Comparison of ENCODE assay signal across 20 cellular contexts in genomic region chr4:113406723-113407016, GRCh38.
A peak's percentile ranks its signal among the peaks of the same experiment; 100 is the strongest.
DNase-seq lines count a peak whose midpoint lies in the region; ATAC-seq, FAIRE-seq and TF ChIP-seq lines count a peak whose summit lies in the region.
"Had no signal": no experiment of that assay in that cellular context is flagged by ENCODE, and none has a peak within 500 bp of the region (broad histone marks: within the 10 kb centered on the region; RNA-seq: fewer than 3 reads in every experiment).

No MANE protein-coding gene starts in this region.

- ATAC-seq in right lobe of liver = peak; percentile 57 to 72 (median 68)
- ATAC-seq in HG03378 (IDR thresholded peaks at IDR 0.05; ENCODE audit: unreplicated experiment) = no peak
- no peak for ATAC-seq in omental fat pad (ENCODE audit: low FRiP score)
- ATAC-seq: activated naive CD4-positive, alpha-beta T cell treated with anti-CD3 and anti-CD28 coated beads, Interleukin-2, amount 50 U/mL, for 72 hours; SK-N-SH treated with all-trans-retinoic acid at 6 μM for 48 hours had no signal

- TF ChIP-seq CTCF in LNCaP clone FGC (IDR thresholded peaks at IDR 0.05; ENCODE audit: control insufficient read depth, extremely low read depth, insufficient read depth) (no peak), VCaP (conservative IDR thresholded peaks at IDR 0.05) (no peak), right lobe of liver (IDR thresholded peaks at IDR 0.05) (no peak), omental fat pad (IDR thresholded peaks at IDR 0.05) (no peak), stomach (IDR thresholded peaks at IDR 0.05) (no peak)

- DNase-seq in LNCaP clone FGC (ENCODE audit: low read depth) = peak; percentile 43
- peak; percentile 50 for DNase-seq in NCI-H2081 treated with DMSO at 0.1 percent for 48 hours (lab: John Stamatoyannopoulos, UW)
- DNase-seq in right lobe of liver = peak in 1 of 3 donors; percentile 62
- no peak for DNase-seq in omental fat pad (ENCODE audit: low spot score)
- no peak for DNase-seq in stomach
- no peak for DNase-seq in small intestine
- DNase-seq: GM23248; hypothalamus; kidney; NK-92 treated with Interleukin-12 subunit alpha and Interleukin-12 subunit beta, amount 100 ng/mL, for 24 hours; pancreas; stimulated activated CD4-positive, alpha-beta T cell treated with anti-CD3 and anti-CD28 coated beads, Interleukin-4, amount 100 ng/mL, for 1 hour; T1000 had no signal

- 31% methylated on average over 7 of the region's 7 CpGs for WGBS in right lobe of liver (ENCODE audit: insufficient coverage, low coverage, low lambda C conversion rate, missing lambda C conversion rate)
- WGBS in stomach, 5 donors = 77 to 86% (median 83%) methylated on average over 7 of the region's 7 CpGs
- WGBS in small intestine, 3 donors = 76 to 85% (median 81%) methylated on average over 7 of the region's 7 CpGs

- no peak for TF ChIP-seq EP300 in stomach (IDR thresholded peaks at IDR 0.05)

- H3K36me3 ChIP-seq in right lobe of liver (no peaks in the 10 kb centered on the region), stomach (no peaks in the 10 kb centered on the region), small intestine (ENCODE audit: control insufficient read depth in 2 of 2, insufficient read depth in 2 of 2, low read length in 2 of 2) (no peaks in the 10 kb centered on the region)
- H3K36me3 ChIP-seq: pancreas had no signal

- intact Hi-C loops in right lobe of liver (cut with DNase I) (loop anchor here in 1 of 2 donors (5.0 kb wide), 1 partner anchor 356 kb away; the partner anchor contains the start of gene CAMK2D), stomach (cut with DNase I; ENCODE audit: low total_unique reads) (no loop called here)

- H3K9me3 ChIP-seq in right lobe of liver (no peaks in the 10 kb centered on the region), stomach (no peaks in the 10 kb centered on the region), small intestine (ENCODE audit: control insufficient read depth, low read depth) (no peaks in the 10 kb centered on the region)
- H3K9me3 ChIP-seq: pancreas had no signal

- TF ChIP-seq POLR2A in right lobe of liver (IDR thresholded peaks at IDR 0.05) (no peak), stomach (IDR thresholded peaks at IDR 0.05) (no peak)

- peaks cover 0 to 50% (median 17%) of the 10 kb centered on the region in 4 donors for H3K4me1 ChIP-seq in right lobe of liver
- H3K4me1 ChIP-seq in stomach = peaks cover 0 to 4% (median 0%) of the 10 kb centered on the region in 4 donors
- H3K4me1 ChIP-seq in small intestine (ENCODE audit: control insufficient read depth in 2 of 2, insufficient read depth in 1 of 2, low read depth in 1 of 2, low read length in 1 of 2) = no peaks in the 10 kb centered on the region
- H3K4me1 ChIP-seq: pancreas had no signal

- peak overlapping the region; percentile 86 for H3K27ac ChIP-seq in VCaP
- peak overlapping the region; percentile 14 to 96 (median 71) for H3K27ac ChIP-seq in right lobe of liver
- no peak overlapping the region for H3K27ac ChIP-seq in stomach
- no peak overlapping the region for H3K27ac ChIP-seq in small intestine (ENCODE audit: low read depth in 1 of 2, low read length in 1 of 2)
- H3K27ac ChIP-seq: coronary artery, GM23248, pancreas, skin epidermis had no signal

- H3K4me3 ChIP-seq in LNCaP clone FGC (ENCODE audit: low read depth, low read length) (peak overlapping the region; percentile 27), right lobe of liver (peak overlapping the region in 2 of 3 donors; percentile 33 to 34), stomach (no peak overlapping the region), small intestine (ENCODE audit: low read depth in 1 of 2, low read length in 2 of 2) (no peak overlapping the region)
- H3K4me3 ChIP-seq: coronary artery, GM23248, pancreas, skin epidermis had no signal

- no peaks in the 10 kb centered on the region for H3K27me3 ChIP-seq in right lobe of liver
- H3K27me3 ChIP-seq in stomach = no peaks in the 10 kb centered on the region
- peaks cover 0 to 2% of the 10 kb centered on the region in 2 donors for H3K27me3 ChIP-seq in small intestine (ENCODE audit: control insufficient read depth in 2 of 2, insufficient read depth in 2 of 2, low read length in 2 of 2)
- H3K27me3 ChIP-seq: pancreas had no signal

- FAIRE-seq in small intestine (lab: Jason Lieb, UNC) = no peak
- FAIRE-seq: kidney, pancreas, RCC 7860 had no signal

Comparison
In these comparisons a context has a peak if more than half of its experiments do, and no peak if none do; other contexts are left out.
1. DNase-seq: peak in LNCaP clone FGC (single experiment) and NCI-H2081 treated with DMSO at 0.1 percent for 48 hours (single experiment); none in omental fat pad (single experiment), stomach (single experiment) and small intestine (single experiment).
2. H3K4me3 ChIP-seq: peak in LNCaP clone FGC (single experiment) and right lobe of liver (2 of 3); none in stomach (0 of 4) and small intestine (0 of 2).
3. H3K27ac ChIP-seq: peak in VCaP (single experiment) and right lobe of liver (3 of 3); none in stomach (0 of 5) and small intestine (0 of 2).
4. ATAC-seq: peak in right lobe of liver (4 of 4); none in HG03378 (single experiment) and omental fat pad (single experiment).